ENCODE assay signal across 8 cellular contexts in the genomic region with DNA sequence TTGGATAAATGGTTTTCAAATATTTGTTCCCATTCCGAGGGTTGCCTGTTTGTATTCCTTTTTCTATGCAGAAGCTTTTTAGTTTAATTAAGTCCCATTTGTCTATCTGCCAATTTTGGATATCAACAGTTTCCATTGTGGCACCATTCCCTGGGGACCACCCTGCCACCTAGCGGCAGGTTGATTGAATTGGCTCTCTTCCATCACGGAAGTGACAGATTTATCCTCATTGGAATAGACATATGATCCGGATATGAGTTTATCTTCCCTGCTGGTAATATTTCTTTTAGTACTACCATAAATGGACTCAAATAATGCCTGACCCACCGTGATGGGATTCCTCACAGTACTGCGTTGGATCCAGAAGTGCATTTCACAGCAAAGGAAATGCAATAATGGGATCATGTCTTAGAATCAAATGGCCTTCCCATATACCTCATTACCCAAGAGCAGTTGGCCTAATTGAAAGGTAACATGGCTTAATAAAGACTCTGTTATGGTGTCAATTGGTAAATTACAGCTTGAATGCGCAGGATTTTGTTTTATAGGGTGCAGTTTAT.
A peak's percentile ranks its signal among the peaks of the same experiment; 100 is the strongest.
DNase-seq lines count a peak whose midpoint lies in the region; ATAC-seq and TF ChIP-seq lines count a peak whose summit lies in the region.

No MANE protein-coding gene starts in this region.

- H3K27ac Mint-ChIP-seq in neural crest cell (ENCODE audit: unreplicated experiment): no peak overlapping the region

- H3K27me3 ChIP-seq in H7 (ENCODE audit: control insufficient read depth, insufficient read depth, low read length): no peaks in the 10 kb centered on the region

- no peak overlapping the region for H3K4me3 ChIP-seq in H7 (ENCODE audit: insufficient read depth, low read depth, low read length)
- no peak overlapping the region for H3K4me3 ChIP-seq in cardiac fibroblast (replicated peaks in 1 of 2; ENCODE audit: low read depth in 2 of 2, low read length in 2 of 2)

- no peak overlapping the region for H3K4me3 Mint-ChIP-seq in neural crest cell

- ATAC-seq in HG03565 (IDR thresholded peaks at IDR 0.05; ENCODE audit: unreplicated experiment): no peak

- H3K27me3 Mint-ChIP-seq in neural crest cell (ENCODE audit: low read depth): peaks cover 8% of the 10 kb centered on the region

- no peaks in the 10 kb centered on the region for H3K4me1 Mint-ChIP-seq in neural crest cell

- H3K36me3 ChIP-seq in H7 (replicated peaks; ENCODE audit: control insufficient read depth, insufficient read depth, low read length): no peaks in the 10 kb centered on the region

- peak; percentile 53 for DNase-seq in D341Med (ENCODE audit: low spot score)
- peak; percentile 20 for DNase-seq in H7
- peak; percentile 72 for DNase-seq in NCI-H510A treated with DMSO at 0.1 percent for 48 hours (lab: John Stamatoyannopoulos, UW)
- DNase-seq in cardiac fibroblast (ENCODE audit: low read depth in 2 of 2): peak; percentile 3 to 46
- peak; percentile 44 for DNase-seq in neural crest cell (ENCODE audit: low read depth, low spot score)
- no peak for DNase-seq in hepatic stellate cell (ENCODE audit: low spot score)
- DNase-seq in activated CD8-positive, alpha-beta memory T cell treated with anti-CD3 and anti-CD28 coated beads, Interleukin-2, amount 50 U/mL, for 4 hours: no peak

- H3K9me3 Mint-ChIP-seq in neural crest cell: peaks cover 5% of the 10 kb centered on the region

- peak; percentile 51 for TF ChIP-seq CTCF in cardiac fibroblast (IDR thresholded peaks at IDR 0.05; ENCODE audit: low read depth, low read length)
- peak; percentile 91 for TF ChIP-seq CTCF in neural crest cell (conservative IDR thresholded peaks at IDR 0.05)

- H3K36me3 Mint-ChIP-seq in neural crest cell (ENCODE audit: low read depth): no peaks in the 10 kb centered on the region

Comparison
In these comparisons a context has a peak if more than half of its experiments do, and no peak if none do; other contexts are left out.
1. DNase-seq: peak in D341Med (single experiment), H7 (single experiment), NCI-H510A treated with DMSO at 0.1 percent for 48 hours (single experiment), cardiac fibroblast (2 of 2) and neural crest cell (single experiment); none in hepatic stellate cell (single experiment) and activated CD8-positive, alpha-beta memory T cell treated with anti-CD3 and anti-CD28 coated beads, Interleukin-2, amount 50 U/mL, for 4 hours (single experiment).